24 cellular contexts compared by ENCODE assay signal in the genomic region with DNA sequence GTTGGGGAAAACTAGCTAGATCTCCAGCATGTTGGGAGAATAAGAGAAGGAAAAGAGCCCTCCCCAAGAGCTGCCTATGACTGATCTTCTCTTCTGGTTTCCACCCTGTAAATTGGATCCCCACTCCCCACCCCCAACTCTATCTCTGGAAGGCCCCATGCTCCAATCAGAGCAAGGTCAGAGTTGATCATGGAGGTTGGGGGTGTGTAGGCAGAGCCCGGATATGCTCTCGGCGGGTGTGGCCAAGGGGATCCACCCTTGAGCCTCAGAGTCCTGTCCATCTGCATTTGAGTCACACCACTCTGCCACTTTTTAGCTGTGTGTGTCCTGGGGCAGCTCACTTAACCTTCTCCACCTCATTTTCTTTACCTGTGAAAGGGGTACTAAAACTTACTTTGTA.
"Had no signal": no experiment of that assay in that cellular context is flagged by ENCODE, and none has a peak within 500 bp of the region (broad histone marks: within the 10 kb centered on the region; RNA-seq: fewer than 3 reads in every experiment).

No MANE protein-coding gene starts in this region.

- H3K9me3 Mint-ChIP-seq: T-cell had no signal

- H3K36me3 ChIP-seq: SJSA1 had no signal

- FAIRE-seq: RCC 7860 had no signal

- H3K4me2 ChIP-seq: KMS-11 had no signal

- H3K9me3 ChIP-seq: SJSA1 had no signal

- H3K4me3 Mint-ChIP-seq: T-cell had no signal

- H3K36me3 Mint-ChIP-seq: T-cell had no signal

- ATAC-seq: T-cell had no signal

- H3K27ac Mint-ChIP-seq: T-cell had no signal

- DNase-seq: IMR-90, Kasumi-1, MM.1S, NCI-H1092 treated with DMSO at 0.1 percent for 48 hours, NCI-H1436, NCI-H187, NCI-H2029, NCI-H2081 treated with DMSO at 0.1 percent for 48 hours, NCI-H2171, NCI-H226, NCI-H446, NCI-H510A, NCI-H524 treated with DMSO at 0.1 percent for 48 hours, NCI-H69, NCI-H774, Right ventricle myocardium superior, RPMI8226, SIG-M5, SW 1271, T-cell had no signal

- H3K4me1 Mint-ChIP-seq: T-cell had no signal

- H3K4me3 ChIP-seq: SJSA1, SK-N-MC had no signal

- H3K27me3 ChIP-seq: SJSA1 had no signal

- H3K27ac ChIP-seq: KMS-11, SK-N-MC had no signal
